Comparison of ENCODE assay signal across 16 cellular contexts in the genomic region with DNA sequence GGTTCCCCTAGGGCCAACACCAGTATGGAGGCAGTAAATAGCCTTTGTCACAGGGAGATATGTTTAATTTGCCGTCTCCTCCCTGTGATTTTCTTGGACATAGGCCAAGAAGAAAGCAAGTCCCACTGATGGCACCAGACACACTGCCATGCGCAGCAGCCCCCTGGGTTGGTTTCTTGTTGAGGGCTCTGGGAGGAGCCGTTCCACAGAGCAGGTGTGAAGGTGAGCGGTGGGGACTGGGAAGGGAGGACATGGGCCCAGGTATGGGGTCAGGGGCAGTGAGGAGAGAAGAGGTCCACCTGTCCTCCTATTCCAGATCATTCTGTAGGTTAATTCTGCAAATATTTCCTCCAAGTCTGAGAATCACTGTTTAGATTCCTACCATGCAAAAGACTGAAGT.
"Had no signal": no experiment of that assay in that cellular context is flagged by ENCODE, and none has a peak within 500 bp of the region (broad histone marks: within the 10 kb centered on the region; RNA-seq: fewer than 3 reads in every experiment).

No MANE protein-coding gene starts in this region.

- H3K9me3 ChIP-seq: colonic mucosa, mucosa of descending colon, neutrophil, right atrium auricular region had no signal

- H3K27me3 ChIP-seq: colonic mucosa, neutrophil, right atrium auricular region had no signal

- H3K4me1 Mint-ChIP-seq: endodermal cell had no signal

- H3K4me1 ChIP-seq: colonic mucosa, foreskin keratinocyte had no signal

- DNase-seq: colonic mucosa; dermis blood vessel endothelial cell; endodermal cell; erythroblast; foreskin keratinocyte; hippocampal formation; left colon; mammary epithelial cell; mucosa of descending colon; small intestine; stimulated activated CD4-positive, alpha-beta T cell treated with anti-CD3 and anti-CD28 coated beads, Interleukin-12 subunit alpha, Interleukin-12 subunit beta, amount 100 ng/mL, for 4 hours; stimulated activated naive CD4-positive, alpha-beta T cell treated with Interleukin-2 at 50 U/mL for 16 hours; trophoblast cell had no signal

- ATAC-seq: foreskin keratinocyte; left colon; mucosa of descending colon; naive thymus-derived CD8-positive, alpha-beta T cell had no signal

- H3K9me3 Mint-ChIP-seq: endodermal cell; naive thymus-derived CD8-positive, alpha-beta T cell had no signal

- H3K27ac Mint-ChIP-seq: endodermal cell; naive thymus-derived CD8-positive, alpha-beta T cell had no signal

- H3K27ac ChIP-seq: colonic mucosa, foreskin keratinocyte, neutrophil, right atrium auricular region had no signal

- H3K4me3 ChIP-seq: colonic mucosa, mucosa of descending colon, right atrium auricular region had no signal

- H3K4me3 Mint-ChIP-seq: endodermal cell; naive thymus-derived CD8-positive, alpha-beta T cell had no signal
